Comparison of ENCODE assay signal across 11 cellular contexts in genomic region chr3:159919873-159920272, GRCh38.
DNase-seq lines count a peak whose midpoint lies in the region; ATAC-seq, FAIRE-seq and TF ChIP-seq lines count a peak whose summit lies in the region.
"Had no signal": no experiment of that assay in that cellular context is flagged by ENCODE, and none has a peak within 500 bp of the region (broad histone marks: within the 10 kb centered on the region; RNA-seq: fewer than 3 reads in every experiment).

No MANE protein-coding gene starts in this region.

- no peak for FAIRE-seq in endothelial cell of umbilical vein (lab: Jason Lieb, UNC)
- FAIRE-seq: TTC549 had no signal

- intact Hi-C loops in endothelial cell of umbilical vein (cut with micrococcal nuclease): no loop called here
- intact Hi-C loops in left colon (cut with DNase I, micrococcal nuclease): no loop called here

- H4K20me1 ChIP-seq in endothelial cell of umbilical vein (replicated peaks; ENCODE audit: control insufficient read depth, extremely low read depth, insufficient read depth, low read length): no peaks in the 10 kb centered on the region

- H3K27me3 Mint-ChIP-seq in T-helper 17 cell (peaks cover 10% of the 10 kb centered on the region), mesothelial cell of epicardium (ENCODE audit: low read depth) (no peaks in the 10 kb centered on the region)
- H3K27me3 Mint-ChIP-seq: memory B cell had no signal

- H3K79me2 ChIP-seq in endothelial cell of umbilical vein (ENCODE audit: control insufficient read depth, insufficient read depth, low read length): no peaks in the 10 kb centered on the region

- H3K4me3 ChIP-seq in endothelial cell of umbilical vein (replicated peaks in 1 of 3; ENCODE audit: insufficient read depth in 1 of 3, low read depth in 1 of 3, low read length in 3 of 3): no peak overlapping the region

- no peaks in the 10 kb centered on the region for H3K27me3 ChIP-seq in endothelial cell of umbilical vein (ENCODE audit: control insufficient read depth in 2 of 2, insufficient read depth in 2 of 2, low read length in 2 of 2)

- H3K9me3 Mint-ChIP-seq in mesothelial cell of epicardium: peaks cover 3% of the 10 kb centered on the region
- H3K9me3 Mint-ChIP-seq: memory B cell had no signal

- H3K4me1 ChIP-seq in endothelial cell of umbilical vein (ENCODE audit: control insufficient read depth, extremely low read depth, insufficient read depth, low read length): no peaks in the 10 kb centered on the region

- H3K9ac ChIP-seq in endothelial cell of umbilical vein (replicated peaks; ENCODE audit: extremely low read depth, insufficient read depth, low read length): no peak overlapping the region
- H3K9ac ChIP-seq: KMS-11 had no signal

- dilution Hi-C loops in endothelial cell of umbilical vein (cut with MboI; ENCODE audit: extremely low pct_ligation_motif_present, low sequenced_read_pairs): no loop called here

- H2AFZ ChIP-seq in endothelial cell of umbilical vein (ENCODE audit: low read depth, low read length): no peak overlapping the region

- TF ChIP-seq POLR2A in endothelial cell of umbilical vein (IDR thresholded peaks at IDR 0.05; ENCODE audit: low read depth, low read length): no peak

- ATAC-seq in GM18517 (IDR thresholded peaks at IDR 0.05; ENCODE audit: unreplicated experiment) (peak; percentile 89), GM21786 (IDR thresholded peaks at IDR 0.05; ENCODE audit: unreplicated experiment) (peak; percentile 76), HG03469 (IDR thresholded peaks at IDR 0.05; ENCODE audit: unreplicated experiment) (peak; percentile 73), T-helper 17 cell (no peak), left colon (no peak)

- POLR2A ChIA-PET in endothelial cell of umbilical vein (lab: Charles Lee): no interaction called here

- no peaks in the 10 kb centered on the region for H3K9me1 ChIP-seq in endothelial cell of umbilical vein (replicated peaks; ENCODE audit: control insufficient read depth, extremely low read depth, insufficient read depth, low read length)

- no peak for DNase-seq in endothelial cell of umbilical vein (ENCODE audit: low read depth, low spot score)
- no peak for DNase-seq in T-helper 17 cell
- no peak for DNase-seq in GF-D8 (lab: John Stamatoyannopoulos, UW)
- no peak for DNase-seq in mesothelial cell of epicardium (ENCODE audit: low spot score in 2 of 2, unreplicated experiment in 2 of 2)
- DNase-seq in left colon: no peak

- no TSS peak for BruUV-seq in endothelial cell of umbilical vein (replicated peaks; lab: Mats Ljungman, UMichigan)

- no peak for TF ChIP-seq CTCF in endothelial cell of umbilical vein (IDR thresholded peaks at IDR 0.05; ENCODE audit: extremely low read depth in 1 of 2, insufficient read depth in 1 of 2, low read depth in 1 of 2, low read length in 2 of 2)
- TF ChIP-seq CTCF in mesothelial cell of epicardium (IDR thresholded peaks at IDR 0.05; ENCODE audit: unreplicated experiment): no peak

- H3K4me3 Mint-ChIP-seq in T-helper 17 cell (no peak overlapping the region), mesothelial cell of epicardium (no peak overlapping the region)
- H3K4me3 Mint-ChIP-seq: memory B cell had no signal

- H3K4me2 ChIP-seq in endothelial cell of umbilical vein (ENCODE audit: insufficient read depth, low read length): no peak overlapping the region
- H3K4me2 ChIP-seq: KMS-11 had no signal

- H3K27ac Mint-ChIP-seq in T-helper 17 cell (no peak overlapping the region), mesothelial cell of epicardium (no peak overlapping the region)
- H3K27ac Mint-ChIP-seq: memory B cell had no signal

- no peaks in the 10 kb centered on the region for H3K9me3 ChIP-seq in endothelial cell of umbilical vein (replicated peaks; ENCODE audit: control insufficient read depth, insufficient read depth, low read length)
- H3K9me3 ChIP-seq in T-helper 17 cell (ENCODE audit: control insufficient read depth, low read length, poor library complexity, severe bottlenecking): no peaks in the 10 kb centered on the region

- no peaks in the 10 kb centered on the region for H3K36me3 ChIP-seq in endothelial cell of umbilical vein (ENCODE audit: control insufficient read depth in 2 of 2, extremely low read depth in 1 of 2, insufficient read depth in 2 of 2, low read length in 2 of 2)

- no peak overlapping the region for H3K27ac ChIP-seq in endothelial cell of umbilical vein (ENCODE audit: insufficient read depth, low read depth, low read length)
- H3K27ac ChIP-seq: KMS-11 had no signal

- H3K4me1 Mint-ChIP-seq in T-helper 17 cell: no peaks in the 10 kb centered on the region
- no peaks in the 10 kb centered on the region for H3K4me1 Mint-ChIP-seq in mesothelial cell of epicardium

- CTCF ChIA-PET in endothelial cell of umbilical vein (lab: Charles Lee): no interaction called here

- no peaks in the 10 kb centered on the region for H3K36me3 Mint-ChIP-seq in T-helper 17 cell (ENCODE audit: low read depth)
- H3K36me3 Mint-ChIP-seq in mesothelial cell of epicardium: no peaks in the 10 kb centered on the region
- H3K36me3 Mint-ChIP-seq: memory B cell had no signal

TF ChIP-seq in endothelial cell of umbilical vein, 7 proteins besides CTCF, POLR2A, EP300 and RAD21:
- peak; percentile 15 for TF ChIP-seq FOS (IDR thresholded peaks at IDR 0.05; ENCODE audit: borderline replicate concordance, insufficient read depth, low read length)
- TF ChIP-seq MYC (IDR thresholded peaks at IDR 0.05; ENCODE audit: low read depth, low read length): no peak
- no peak for TF ChIP-seq EZH2 (IDR thresholded peaks at IDR 0.05; ENCODE audit: borderline replicate concordance, low read depth, low read length, severe bottlenecking)
- TF ChIP-seq MAX (IDR thresholded peaks at IDR 0.05; ENCODE audit: insufficient read depth, insufficient read length): no peak
- TF ChIP-seq POLR2AphosphoS5 (IDR thresholded peaks at IDR 0.05; ENCODE audit: insufficient read depth, low read depth, low read length): no peak
- TF ChIP-seq JUN (IDR thresholded peaks at IDR 0.05; ENCODE audit: borderline replicate concordance, insufficient read depth, insufficient read length, low read depth): no peak
- no peak for TF ChIP-seq GATA2 (IDR thresholded peaks at IDR 0.05; ENCODE audit: insufficient read depth, insufficient read length, low read depth, low read length)

Comparison
In these comparisons a context has a peak if more than half of its experiments do, and no peak if none do; other contexts are left out.
1. ATAC-seq: peak in GM18517 (single experiment), GM21786 (single experiment) and HG03469 (single experiment); none in T-helper 17 cell (single experiment) and left colon (single experiment).